ENCODE assay signal across 1 cellular context in the genomic region with DNA sequence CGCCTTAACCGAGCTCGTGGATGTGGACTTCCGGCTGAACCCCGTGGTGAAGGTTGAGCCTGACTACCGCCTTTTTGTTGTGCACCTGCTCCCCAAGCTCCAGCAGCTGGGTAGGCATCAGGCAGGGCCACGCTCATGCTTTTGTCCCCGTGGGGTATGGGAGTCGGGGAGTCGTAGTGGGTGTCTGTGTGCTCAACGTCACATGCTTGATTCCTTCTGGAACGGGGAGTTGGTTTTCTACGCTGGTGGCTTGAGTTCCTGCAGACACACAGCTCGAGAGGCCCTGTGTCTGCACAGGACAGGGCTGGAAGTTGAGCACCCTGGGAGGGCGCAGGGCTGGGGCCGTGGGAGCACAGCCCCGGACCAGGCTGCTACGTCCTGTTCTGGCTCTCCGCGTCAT.
TF ChIP-seq lines count a peak whose summit lies in the region.

No MANE protein-coding gene starts in this region.

TF ChIP-seq in HepG2, 621 proteins besides CTCF, POLR2A, EP300 and RAD21 (continued from another document):
- TF ChIP-seq NPAS2 (CRISPR knock-in tag; IDR thresholded peaks at IDR 0.05; ENCODE audit: borderline replicate concordance) (no peak), MYNN (CRISPR knock-in tag; IDR thresholded peaks at IDR 0.05; ENCODE audit: low read depth) (no peak), SKI (IDR thresholded peaks at IDR 0.05; ENCODE audit: partially characterized antibody) (no peak), ZNF430 (CRISPR knock-in tag; IDR thresholded peaks at IDR 0.05) (no peak), KMT2A (CRISPR knock-in tag; IDR thresholded peaks at IDR 0.05) (no peak), ZNF329 (CRISPR knock-in tag; IDR thresholded peaks at IDR 0.05; ENCODE audit: low read depth) (no peak), ZNF674 (CRISPR knock-in tag; IDR thresholded peaks at IDR 0.05; ENCODE audit: low read depth) (no peak), ZZZ3 (CRISPR knock-in tag; IDR thresholded peaks at IDR 0.05; ENCODE audit: borderline replicate concordance) (no peak), KDM3A (CRISPR knock-in tag; IDR thresholded peaks at IDR 0.05; ENCODE audit: low read depth) (no peak)
- TF ChIP-seq, protein P1, sequence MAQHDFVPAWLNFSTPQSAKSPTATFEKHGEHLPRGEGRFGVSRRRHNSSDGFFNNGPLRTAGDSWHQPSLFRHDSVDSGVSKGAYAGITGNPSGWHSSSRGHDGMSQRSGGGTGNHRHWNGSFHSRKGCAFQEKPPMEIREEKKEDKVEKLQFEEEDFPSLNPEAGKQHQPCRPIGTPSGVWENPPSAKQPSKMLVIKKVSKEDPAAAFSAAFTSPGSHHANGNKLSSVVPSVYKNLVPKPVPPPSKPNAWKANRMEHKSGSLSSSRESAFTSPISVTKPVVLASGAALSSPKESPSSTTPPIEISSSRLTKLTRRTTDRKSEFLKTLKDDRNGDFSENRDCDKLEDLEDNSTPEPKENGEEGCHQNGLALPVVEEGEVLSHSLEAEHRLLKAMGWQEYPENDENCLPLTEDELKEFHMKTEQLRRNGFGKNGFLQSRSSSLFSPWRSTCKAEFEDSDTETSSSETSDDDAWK (CRISPR knock-in tag; IDR thresholded peaks at IDR 0.05), result no peak
- TF ChIP-seq, protein P2, sequence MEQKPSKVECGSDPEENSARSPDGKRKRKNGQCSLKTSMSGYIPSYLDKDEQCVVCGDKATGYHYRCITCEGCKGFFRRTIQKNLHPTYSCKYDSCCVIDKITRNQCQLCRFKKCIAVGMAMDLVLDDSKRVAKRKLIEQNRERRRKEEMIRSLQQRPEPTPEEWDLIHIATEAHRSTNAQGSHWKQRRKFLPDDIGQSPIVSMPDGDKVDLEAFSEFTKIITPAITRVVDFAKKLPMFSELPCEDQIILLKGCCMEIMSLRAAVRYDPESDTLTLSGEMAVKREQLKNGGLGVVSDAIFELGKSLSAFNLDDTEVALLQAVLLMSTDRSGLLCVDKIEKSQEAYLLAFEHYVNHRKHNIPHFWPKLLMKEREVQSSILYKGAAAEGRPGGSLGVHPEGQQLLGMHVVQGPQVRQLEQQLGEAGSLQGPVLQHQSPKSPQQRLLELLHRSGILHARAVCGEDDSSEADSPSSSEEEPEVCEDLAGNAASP (CRISPR knock-in tag; IDR thresholded peaks at IDR 0.05; ENCODE audit: borderline replicate concordance), result no peak
- TF ChIP-seq, protein P3, sequence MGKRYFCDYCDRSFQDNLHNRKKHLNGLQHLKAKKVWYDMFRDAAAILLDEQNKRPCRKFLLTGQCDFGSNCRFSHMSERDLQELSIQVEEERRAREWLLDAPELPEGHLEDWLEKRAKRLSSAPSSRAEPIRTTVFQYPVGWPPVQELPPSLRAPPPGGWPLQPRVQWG (CRISPR knock-in tag; IDR thresholded peaks at IDR 0.05; ENCODE audit: borderline replicate concordance, low read depth), result no peak
- TF ChIP-seq, protein P4, sequence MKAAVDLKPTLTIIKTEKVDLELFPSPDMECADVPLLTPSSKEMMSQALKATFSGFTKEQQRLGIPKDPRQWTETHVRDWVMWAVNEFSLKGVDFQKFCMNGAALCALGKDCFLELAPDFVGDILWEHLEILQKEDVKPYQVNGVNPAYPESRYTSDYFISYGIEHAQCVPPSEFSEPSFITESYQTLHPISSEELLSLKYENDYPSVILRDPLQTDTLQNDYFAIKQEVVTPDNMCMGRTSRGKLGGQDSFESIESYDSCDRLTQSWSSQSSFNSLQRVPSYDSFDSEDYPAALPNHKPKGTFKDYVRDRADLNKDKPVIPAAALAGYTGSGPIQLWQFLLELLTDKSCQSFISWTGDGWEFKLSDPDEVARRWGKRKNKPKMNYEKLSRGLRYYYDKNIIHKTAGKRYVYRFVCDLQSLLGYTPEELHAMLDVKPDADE (CRISPR knock-in tag; IDR thresholded peaks at IDR 0.05), result no peak
TF ChIP-seq in HepG2: peak in this region for 0.
